In the genomic region with DNA sequence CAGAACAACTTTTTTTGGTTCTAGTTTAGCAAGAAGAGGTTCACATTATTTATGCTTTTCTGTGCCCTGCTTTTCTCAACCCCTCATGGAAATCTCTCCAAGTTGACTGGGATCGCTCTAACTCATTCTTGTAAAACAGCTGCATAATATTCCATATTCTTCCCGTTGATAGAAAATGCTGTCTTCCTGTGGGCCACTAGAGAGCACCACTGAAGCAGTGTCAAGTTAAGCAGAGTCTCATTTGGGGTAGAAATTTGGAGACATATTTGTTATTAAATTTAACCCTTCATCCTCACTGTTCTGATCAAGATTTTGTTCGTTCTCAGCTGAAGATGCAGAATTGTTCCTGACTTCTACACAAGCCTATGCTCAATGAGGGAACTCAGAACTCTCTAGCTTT, we compare ENCODE assay signal across 14 cellular contexts.
A peak's percentile ranks its signal among the peaks of the same experiment; 100 is the strongest.
DNase-seq lines count a peak whose midpoint lies in the region; ATAC-seq, FAIRE-seq and TF ChIP-seq lines count a peak whose summit lies in the region.
"Had no signal": no experiment of that assay in that cellular context is flagged by ENCODE, and none has a peak within 500 bp of the region (broad histone marks: within the 10 kb centered on the region; RNA-seq: fewer than 3 reads in every experiment).

No MANE protein-coding gene starts in this region.

- CTCF ChIA-PET in A549 (lab: Yijun Ruan, JAX), result interaction anchor here (1.3 to 1.6 kb wide), 3 partner anchors 18 to 24 kb away, joined by 3 to 5 read pairs (median 4); no protein-coding TSS in a partner anchor

- peak in 1 of 2 experiments; percentile 38; a peak in 1 of 5 replicates for TF ChIP-seq RAD21 in A549 (conservative IDR thresholded peaks at IDR 0.05 in 1 of 2, IDR thresholded peaks at IDR 0.05 in 1 of 2)

- H3K27me3 ChIP-seq in esophagus muscularis mucosa, result no peaks in the 10 kb centered on the region
- H3K27me3 ChIP-seq: adrenal gland, gastroesophageal sphincter had no signal

- H3K36me3 ChIP-seq in esophagus muscularis mucosa, result no peaks in the 10 kb centered on the region
- H3K36me3 ChIP-seq: adrenal gland, gastroesophageal sphincter had no signal

- TF ChIP-seq EP300 in A549 (IDR thresholded peaks at IDR 0.05) (no peak), esophagus muscularis mucosa (IDR thresholded peaks at IDR 0.05) (no peak)

- ATAC-seq in A549 (no peak), sciatic nerve (no peak)
- ATAC-seq: gastroesophageal sphincter had no signal

- H3K4me1 ChIP-seq in A549 (peaks cover 18% of the 10 kb centered on the region), esophagus muscularis mucosa (peaks cover 0 to 6% (median 0%) of the 10 kb centered on the region in 4 donors)
- H3K4me1 ChIP-seq: gastroesophageal sphincter had no signal

- H3K9me3 ChIP-seq in A549 (no peaks in the 10 kb centered on the region), esophagus muscularis mucosa (no peaks in the 10 kb centered on the region)
- H3K9me3 ChIP-seq: adrenal gland, gastroesophageal sphincter had no signal

- TF ChIP-seq CTCF in A549 (IDR thresholded peaks at IDR 0.05), result 0 out of 3 replicates have a peak, but pooled peaks have one; percentile 14
- peak in 1 of 3 experiments; percentile 29 for TF ChIP-seq CTCF in esophagus muscularis mucosa (IDR thresholded peaks at IDR 0.05)

- WGBS in A549 (ENCODE audit: missing lambda C conversion rate), result 82% methylated on average over 3 of the region's 3 CpGs
- 93% methylated on average over 3 of the region's 3 CpGs for WGBS in esophagus muscularis mucosa

- DNase-seq in A549 (ENCODE audit: low read depth in 1 of 2, low spot score in 1 of 2) (no peak), RKO (ENCODE audit: low spot score) (peak; percentile 6), fibroblast of gingiva (ENCODE audit: low read depth) (peak; percentile 5), DMS79 (lab: John Stamatoyannopoulos, UW) (no peak), GM19239 (ENCODE audit: insufficient read length, low spot score) (no peak), esophagus muscularis mucosa (ENCODE audit: extremely low spot score) (no peak), sciatic nerve (ENCODE audit: low spot score) (no peak)
- DNase-seq: activated CD4-positive, alpha-beta memory T cell treated with anti-CD3 and anti-CD28 coated beads, Interleukin-2, amount 10 ng/mL, durations not matched to agents 7 days and 5 days; adrenal gland; mesendoderm; NCI-H1417 treated with DMSO at 0.1 percent for 48 hours; SHP77 treated with DMSO at 0.1 percent for 48 hours had no signal

- H3K4me2 ChIP-seq in A549, result no peak overlapping the region

- TF ChIP-seq POLR2A in A549 (IDR thresholded peaks at IDR 0.05; ENCODE audit: low read length) (no peak), esophagus muscularis mucosa (IDR thresholded peaks at IDR 0.05; ENCODE audit: low read depth) (no peak)

- POLR2A ChIA-PET in A549 (lab: Yijun Ruan, JAX), result no interaction called here

- H3K4me3 ChIP-seq in A549 (no peak overlapping the region), esophagus muscularis mucosa (no peak overlapping the region)
- H3K4me3 ChIP-seq: adrenal gland, gastroesophageal sphincter had no signal

- H3K27ac ChIP-seq in A549 (no peak overlapping the region), esophagus muscularis mucosa (replicated peaks in 1 of 4) (no peak overlapping the region)
- H3K27ac ChIP-seq: adrenal gland, gastroesophageal sphincter had no signal

- intact Hi-C loops in esophagus muscularis mucosa (cut with DNase I), result no loop called here
- intact Hi-C loops in sciatic nerve (cut with DNase I), result no loop called here

- FAIRE-seq in A549 (lab: Jason Lieb, UNC) (no peak), G401.6 (lab: Jason Lieb, UNC) (peak; percentile 21), GM19239 (lab: Jason Lieb, UNC) (no peak)

TF ChIP-seq in A549, 52 proteins besides CTCF, POLR2A, EP300 and RAD21:
- TF ChIP-seq, protein P1, sequence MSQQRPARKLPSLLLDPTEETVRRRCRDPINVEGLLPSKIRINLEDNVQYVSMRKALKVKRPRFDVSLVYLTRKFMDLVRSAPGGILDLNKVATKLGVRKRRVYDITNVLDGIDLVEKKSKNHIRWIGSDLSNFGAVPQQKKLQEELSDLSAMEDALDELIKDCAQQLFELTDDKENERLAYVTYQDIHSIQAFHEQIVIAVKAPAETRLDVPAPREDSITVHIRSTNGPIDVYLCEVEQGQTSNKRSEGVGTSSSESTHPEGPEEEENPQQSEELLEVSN (IDR thresholded peaks at IDR 0.05; ENCODE audit: borderline replicate concordance, low read depth), result no peak
- no peak for TF ChIP-seq HDAC2 (IDR thresholded peaks at IDR 0.05)
- TF ChIP-seq, protein P2, sequence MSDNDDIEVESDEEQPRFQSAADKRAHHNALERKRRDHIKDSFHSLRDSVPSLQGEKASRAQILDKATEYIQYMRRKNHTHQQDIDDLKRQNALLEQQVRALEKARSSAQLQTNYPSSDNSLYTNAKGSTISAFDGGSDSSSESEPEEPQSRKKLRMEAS (IDR thresholded peaks at IDR 0.05), result no peak
- no peak for TF ChIP-seq RCOR1 (IDR thresholded peaks at IDR 0.05; ENCODE audit: low read depth, low read length)
- no peak for TF ChIP-seq NR3C1 (IDR thresholded peaks at IDR 0.05)
- no peak for TF ChIP-seq HOXB5 (CRISPR knock-in tag; IDR thresholded peaks at IDR 0.05)
- TF ChIP-seq FOXS1 (CRISPR knock-in tag; IDR thresholded peaks at IDR 0.05), result no peak
- TF ChIP-seq, protein P3, sequence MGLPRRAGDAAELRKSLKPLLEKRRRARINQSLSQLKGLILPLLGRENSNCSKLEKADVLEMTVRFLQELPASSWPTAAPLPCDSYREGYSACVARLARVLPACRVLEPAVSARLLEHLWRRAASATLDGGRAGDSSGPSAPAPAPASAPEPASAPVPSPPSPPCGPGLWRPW (IDR thresholded peaks at IDR 0.05), result no peak
- TF ChIP-seq EHMT2 (IDR thresholded peaks at IDR 0.05; ENCODE audit: low read depth), result no peak
- TF ChIP-seq, protein P4, sequence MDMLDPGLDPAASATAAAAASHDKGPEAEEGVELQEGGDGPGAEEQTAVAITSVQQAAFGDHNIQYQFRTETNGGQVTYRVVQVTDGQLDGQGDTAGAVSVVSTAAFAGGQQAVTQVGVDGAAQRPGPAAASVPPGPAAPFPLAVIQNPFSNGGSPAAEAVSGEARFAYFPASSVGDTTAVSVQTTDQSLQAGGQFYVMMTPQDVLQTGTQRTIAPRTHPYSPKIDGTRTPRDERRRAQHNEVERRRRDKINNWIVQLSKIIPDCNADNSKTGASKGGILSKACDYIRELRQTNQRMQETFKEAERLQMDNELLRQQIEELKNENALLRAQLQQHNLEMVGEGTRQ (IDR thresholded peaks at IDR 0.05), result no peak
- TF ChIP-seq CBX8 (IDR thresholded peaks at IDR 0.05), result no peak

Comparison
In these comparisons a context has a peak if more than half of its experiments do, and no peak if none do; other contexts are left out.
1. DNase-seq: peak in RKO (single experiment) and fibroblast of gingiva (single experiment); none in A549 (0 of 2), DMS79 (single experiment), GM19239 (single experiment), esophagus muscularis mucosa (single experiment) and sciatic nerve (single experiment).